8 cellular contexts compared by ENCODE assay signal in the genomic region with DNA sequence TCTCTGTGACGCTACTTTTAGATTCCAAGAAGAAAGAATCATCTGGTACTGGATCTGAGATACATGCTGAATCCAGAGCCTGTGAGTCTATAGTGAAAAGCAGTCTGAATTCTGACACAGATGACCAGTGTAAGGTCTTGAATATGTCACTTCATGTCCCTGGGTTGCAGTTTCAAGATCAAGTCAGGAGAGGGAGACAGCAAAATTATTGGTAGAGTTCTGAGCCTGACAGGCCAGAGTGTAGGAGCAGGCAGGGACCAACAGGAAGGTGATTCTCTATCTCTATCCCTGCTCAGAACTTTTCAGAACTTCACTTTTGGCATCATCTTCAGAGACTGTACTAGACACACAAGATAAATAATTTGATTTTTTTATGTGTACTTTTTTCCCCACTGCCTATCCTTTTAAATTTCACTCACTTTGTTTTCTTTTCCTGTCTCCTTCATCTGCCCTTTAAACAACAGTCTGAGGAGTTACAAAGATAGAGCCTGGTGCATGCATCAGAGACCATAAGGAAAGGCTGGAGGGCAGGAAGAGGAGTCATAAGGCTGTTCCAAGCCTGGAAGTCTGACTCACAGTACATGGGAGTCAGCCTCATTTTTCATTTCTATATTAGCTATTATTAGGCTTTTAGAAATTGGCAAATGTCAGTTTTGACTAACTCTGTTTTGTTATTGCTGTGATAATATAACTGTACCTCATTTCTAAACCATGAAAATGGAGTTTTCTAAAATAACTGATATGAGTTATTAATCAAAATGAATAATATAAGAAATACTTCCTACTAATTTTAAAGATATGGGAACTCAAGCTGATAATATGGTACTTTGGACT.
A peak's percentile ranks its signal among the peaks of the same experiment; 100 is the strongest.
DNase-seq lines count a peak whose midpoint lies in the region; ATAC-seq and TF ChIP-seq lines count a peak whose summit lies in the region.

No MANE protein-coding gene starts in this region.

- no peaks in the 10 kb centered on the region for H3K27me3 Mint-ChIP-seq in neural crest cell (ENCODE audit: low read depth)
- H3K27me3 Mint-ChIP-seq in activated CD4-positive, alpha-beta memory T cell treated with anti-CD3 and anti-CD28 coated beads, Interleukin-2, amount 10 ng/mL, durations not matched to agents 7 days and 5 days, result no peaks in the 10 kb centered on the region

- TF ChIP-seq CTCF in GM20000 (IDR thresholded peaks at IDR 0.05; ENCODE audit: extremely low read depth, missing control alignments), result peak; percentile 2
- TF ChIP-seq CTCF in neural crest cell (conservative IDR thresholded peaks at IDR 0.05), result peak; percentile 66

- POLR2A ChIA-PET in activated CD4-positive, alpha-beta memory T cell treated with anti-CD3 and anti-CD28 coated beads, Interleukin-2, amount 10 ng/mL, durations not matched to agents 7 days and 5 days (lab: Charles Lee), result no interaction called here

- peaks cover 3% of the 10 kb centered on the region for H3K9me3 Mint-ChIP-seq in neural crest cell
- H3K9me3 Mint-ChIP-seq in activated CD4-positive, alpha-beta memory T cell treated with anti-CD3 and anti-CD28 coated beads, Interleukin-2, amount 10 ng/mL, durations not matched to agents 7 days and 5 days, result no peaks in the 10 kb centered on the region

- CTCF ChIA-PET in activated CD4-positive, alpha-beta memory T cell treated with anti-CD3 and anti-CD28 coated beads, Interleukin-2, amount 10 ng/mL, durations not matched to agents 7 days and 5 days (lab: Charles Lee), result no interaction called here

- ATAC-seq in GM21528 (IDR thresholded peaks at IDR 0.05; ENCODE audit: low FRiP score, unreplicated experiment), result no peak

- H3K27ac Mint-ChIP-seq in neural crest cell (ENCODE audit: unreplicated experiment), result no peak overlapping the region
- H3K27ac Mint-ChIP-seq in activated CD4-positive, alpha-beta memory T cell treated with anti-CD3 and anti-CD28 coated beads, Interleukin-2, amount 10 ng/mL, durations not matched to agents 7 days and 5 days, result no peak overlapping the region

- no peak overlapping the region for H3K4me3 Mint-ChIP-seq in neural crest cell
- no peak overlapping the region for H3K4me3 Mint-ChIP-seq in activated CD4-positive, alpha-beta memory T cell treated with anti-CD3 and anti-CD28 coated beads, Interleukin-2, amount 10 ng/mL, durations not matched to agents 7 days and 5 days

- peak; percentile 33 for DNase-seq in Caki2 (ENCODE audit: low read depth)
- peak; percentile 2 for DNase-seq in GM20000 (ENCODE audit: low spot score)
- peak; percentile 2 for DNase-seq in NCI-H1105 (lab: John Stamatoyannopoulos, UW)
- DNase-seq in cerebellar cortex (ENCODE audit: low spot score), result peak; percentile 46
- peak; percentile 36 for DNase-seq in neural crest cell (ENCODE audit: low read depth, low spot score)
- no peak for DNase-seq in activated CD4-positive, alpha-beta memory T cell treated with anti-CD3 and anti-CD28 coated beads, Interleukin-2, amount 10 ng/mL, durations not matched to agents 7 days and 5 days
- no peak for DNase-seq in activated gamma-delta T cell (lab: John Stamatoyannopoulos, UW)

- in situ Hi-C loops in Caki2 (cut with HindIII; ENCODE audit: low pct_unique_long_range_greater_than_20kb, low sequenced_read_pairs), result no loop called here

- no peaks in the 10 kb centered on the region for H3K36me3 Mint-ChIP-seq in neural crest cell (ENCODE audit: low read depth)
- no peaks in the 10 kb centered on the region for H3K36me3 Mint-ChIP-seq in activated CD4-positive, alpha-beta memory T cell treated with anti-CD3 and anti-CD28 coated beads, Interleukin-2, amount 10 ng/mL, durations not matched to agents 7 days and 5 days (ENCODE audit: low read depth)

- peaks cover 13% of the 10 kb centered on the region for H3K4me1 Mint-ChIP-seq in neural crest cell
- no peaks in the 10 kb centered on the region for H3K4me1 Mint-ChIP-seq in activated CD4-positive, alpha-beta memory T cell treated with anti-CD3 and anti-CD28 coated beads, Interleukin-2, amount 10 ng/mL, durations not matched to agents 7 days and 5 days

Comparison
In these comparisons a context has a peak if more than half of its experiments do, and no peak if none do; other contexts are left out.
1. DNase-seq: peak in Caki2 (single experiment), GM20000 (single experiment), NCI-H1105 (single experiment), cerebellar cortex (single experiment) and neural crest cell (single experiment); none in activated CD4-positive, alpha-beta memory T cell treated with anti-CD3 and anti-CD28 coated beads, Interleukin-2, amount 10 ng/mL, durations not matched to agents 7 days and 5 days (single experiment) and activated gamma-delta T cell (single experiment).